Comparison of ENCODE assay signal across 18 cellular contexts in genomic region chr7:45349102-45349501, GRCh38.
A peak's percentile ranks its signal among the peaks of the same experiment; 100 is the strongest.
DNase-seq lines count a peak whose midpoint lies in the region; ATAC-seq and TF ChIP-seq lines count a peak whose summit lies in the region.
"Had no signal": no experiment of that assay in that cellular context is flagged by ENCODE, and none has a peak within 500 bp of the region (broad histone marks: within the 10 kb centered on the region; RNA-seq: fewer than 3 reads in every experiment).

No MANE protein-coding gene starts in this region.

- H3K4me2 ChIP-seq in mesendoderm (ENCODE audit: low read length) = no peak overlapping the region
- H3K4me2 ChIP-seq: KMS-11 had no signal

- no peak overlapping the region for H3K23ac ChIP-seq in mesendoderm (ENCODE audit: low read length)

- no peaks in the 10 kb centered on the region for H3K27me3 ChIP-seq in mesendoderm (ENCODE audit: insufficient read depth, low read length, poor library complexity)

- no peaks in the 10 kb centered on the region for H3K79me1 ChIP-seq in mesendoderm (ENCODE audit: low read length)

- no peak overlapping the region for H3K27ac ChIP-seq in mesendoderm (ENCODE audit: low read depth, low read length)
- H3K27ac ChIP-seq: 22Rv1, HL-60, KMS-11 had no signal

- TF ChIP-seq CTCF in GM20000 (IDR thresholded peaks at IDR 0.05; ENCODE audit: extremely low read depth, missing control alignments) = no peak

- no peak overlapping the region for H2AK5ac ChIP-seq in mesendoderm (ENCODE audit: low read length)

- H3K4ac ChIP-seq in mesendoderm (ENCODE audit: low read depth, low read length) = no peak overlapping the region

- H3K36me3 Mint-ChIP-seq in stimulated activated memory B cell treated with anti-CD40 and anti-IgM and Interleukin-4, amounts not matched to agents 10 μg/mL and 1 μg/mL and 100 μg/mL, for 72 hours = no peaks in the 10 kb centered on the region

- H3K27me3 Mint-ChIP-seq in stimulated activated memory B cell treated with anti-CD40 and anti-IgM and Interleukin-4, amounts not matched to agents 10 μg/mL and 1 μg/mL and 100 μg/mL, for 72 hours = peaks cover 37% of the 10 kb centered on the region

- no peak overlapping the region for H2BK5ac ChIP-seq in mesendoderm (ENCODE audit: low read length)

- H4K5ac ChIP-seq in mesendoderm (ENCODE audit: low read length) = no peak overlapping the region

- no peaks in the 10 kb centered on the region for H3K9me3 Mint-ChIP-seq in stimulated activated memory B cell treated with anti-CD40 and anti-IgM and Interleukin-4, amounts not matched to agents 10 μg/mL and 1 μg/mL and 100 μg/mL, for 72 hours
- H3K9me3 Mint-ChIP-seq: CD4-positive, alpha-beta T cell; H9 had no signal

- H3K36me3 ChIP-seq in mesendoderm (ENCODE audit: control insufficient read depth, insufficient read depth, low read length) = no peaks in the 10 kb centered on the region

- intact Hi-C loops in Right ventricle myocardium inferior (cut with DNase I) (no loop called here), left cardiac atrium (cut with DNase I) (no loop called here)

- no CpG with 5 or more reads among the region's 4 CpGs for WGBS in mesendoderm (ENCODE audit: extremely low coverage, insufficient coverage, low lambda C conversion rate)

- no peak overlapping the region for H3K27ac Mint-ChIP-seq in stimulated activated memory B cell treated with anti-CD40 and anti-IgM and Interleukin-4, amounts not matched to agents 10 μg/mL and 1 μg/mL and 100 μg/mL, for 72 hours
- H3K27ac Mint-ChIP-seq: B cell; CD4-positive, alpha-beta T cell; H9 had no signal

- no peak overlapping the region for H2BK120ac ChIP-seq in mesendoderm (ENCODE audit: low read depth, low read length)

- no peaks in the 10 kb centered on the region for H3K4me1 Mint-ChIP-seq in stimulated activated memory B cell treated with anti-CD40 and anti-IgM and Interleukin-4, amounts not matched to agents 10 μg/mL and 1 μg/mL and 100 μg/mL, for 72 hours
- H3K4me1 Mint-ChIP-seq: B cell had no signal

- no peak overlapping the region for H3K4me3 Mint-ChIP-seq in stimulated activated memory B cell treated with anti-CD40 and anti-IgM and Interleukin-4, amounts not matched to agents 10 μg/mL and 1 μg/mL and 100 μg/mL, for 72 hours
- H3K4me3 Mint-ChIP-seq: B cell; CD4-positive, alpha-beta T cell; H9 had no signal

- H3K9ac ChIP-seq in mesendoderm (ENCODE audit: low read length) = no peak overlapping the region
- H3K9ac ChIP-seq: KMS-11 had no signal

- H3K18ac ChIP-seq in mesendoderm (ENCODE audit: low read length) = no peak overlapping the region

- DNase-seq in Right ventricle myocardium inferior (ENCODE audit: missing footprints) (no peak), left cardiac atrium (no peak), mesendoderm (peak; percentile 4), GM20000 (ENCODE audit: low spot score) (no peak), Ammon's horn (ENCODE audit: low spot score) (no peak)
- DNase-seq: C1 segment of cervical spinal cord; CD4-positive, alpha-beta T cell; DMS79; GOT3; H9; IMR-90 had no signal

- peaks cover 4% of the 10 kb centered on the region for H3K4me1 ChIP-seq in mesendoderm (ENCODE audit: control insufficient read depth, low read depth, low read length)

- H3K56ac ChIP-seq in mesendoderm (ENCODE audit: low read length) = no peak overlapping the region

- no peak overlapping the region for H3K4me3 ChIP-seq in mesendoderm (ENCODE audit: low read length)

- ATAC-seq in Right ventricle myocardium inferior (peak; percentile 13), left cardiac atrium (no peak), GM19324 (IDR thresholded peaks at IDR 0.05; ENCODE audit: low FRiP score, unreplicated experiment) (no peak)
- ATAC-seq in stimulated activated memory B cell treated with anti-CD40 and anti-IgM and Interleukin-4, amounts not matched to agents 10 μg/mL and 1 μg/mL and 100 μg/mL, for 72 hours = peak; percentile 38

- H3K79me2 ChIP-seq in mesendoderm (ENCODE audit: control insufficient read depth, insufficient read depth, low read length) = no peaks in the 10 kb centered on the region

- no peak overlapping the region for H4K8ac ChIP-seq in mesendoderm (ENCODE audit: low read depth, low read length)

- no peak overlapping the region for H2BK15ac ChIP-seq in mesendoderm (replicated peaks; ENCODE audit: low read depth)

TF ChIP-seq in PFSK-1, 5 proteins besides CTCF, POLR2A, EP300 and RAD21:
- no peak for TF ChIP-seq TAF1 (IDR thresholded peaks at IDR 0.05; ENCODE audit: borderline replicate concordance, insufficient read depth, low read length)
- TF ChIP-seq FOXP2 (optimal IDR thresholded peaks at IDR 0.05; ENCODE audit: borderline replicate concordance, extremely low read depth, extremely low read length, insufficient read depth) = no peak
- TF ChIP-seq REST (IDR thresholded peaks at IDR 0.05; ENCODE audit: insufficient read depth in 1 of 2, low read depth in 2 of 2, low read length in 2 of 2) = peak; percentile 72 to 88

Comparison
In these comparisons a context has a peak if more than half of its experiments do, and no peak if none do; other contexts are left out.
1. ATAC-seq: peak in Right ventricle myocardium inferior (single experiment) and stimulated activated memory B cell treated with anti-CD40 and anti-IgM and Interleukin-4, amounts not matched to agents 10 μg/mL and 1 μg/mL and 100 μg/mL, for 72 hours (single experiment); none in left cardiac atrium (0 of 2) and GM19324 (single experiment).